Comparison of ENCODE assay signal across 23 cellular contexts in the genomic region with DNA sequence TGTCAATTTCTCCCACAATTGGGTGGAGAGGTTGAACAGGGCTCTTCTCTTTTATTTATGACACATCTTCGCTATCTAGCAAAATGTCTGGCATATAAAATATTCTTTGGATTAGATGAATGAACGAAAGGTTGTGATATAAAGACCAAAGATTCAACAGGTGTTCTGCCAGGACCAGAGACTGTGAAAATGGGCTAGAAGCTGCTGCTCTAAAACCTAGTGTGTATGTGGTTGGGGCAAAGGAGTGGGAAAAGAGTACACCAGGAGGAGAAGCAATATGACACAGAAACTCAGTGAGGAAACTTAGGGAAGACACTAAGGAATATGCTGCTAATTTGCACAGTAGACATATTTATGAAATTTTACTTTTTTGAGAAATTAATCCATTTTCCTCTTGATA.
"Had no signal": no experiment of that assay in that cellular context is flagged by ENCODE, and none has a peak within 500 bp of the region (broad histone marks: within the 10 kb centered on the region; RNA-seq: fewer than 3 reads in every experiment).

No MANE protein-coding gene starts in this region.

- ATAC-seq: HepG2, Panc1, PC-3, SK-N-SH treated with all-trans-retinoic acid at 6 μM for 48 hours had no signal

- DNase-seq: IMR-90, Kasumi-1, MM.1S, NCI-H1092 treated with DMSO at 0.1 percent for 48 hours, NCI-H1436, NCI-H187, NCI-H2029, NCI-H2081 treated with DMSO at 0.1 percent for 48 hours, NCI-H2171, NCI-H226, NCI-H446, NCI-H510A, NCI-H524 treated with DMSO at 0.1 percent for 48 hours, NCI-H69, NCI-H774, PC-3, SHP77 treated with DMSO at 0.1 percent for 48 hours, SJCRH30 had no signal

- H3K9ac ChIP-seq: KMS-11 had no signal

- H3K4me1 ChIP-seq: SJCRH30 had no signal

- FAIRE-seq: HepG2 had no signal

- H3K9me3 ChIP-seq: SJCRH30 had no signal

- H3K4me3 ChIP-seq: SJCRH30 had no signal

- H3K27me3 ChIP-seq: SJCRH30 had no signal

- H3K4me2 ChIP-seq: KMS-11 had no signal

- H3K27ac ChIP-seq: KMS-11, RWPE1, SJCRH30 had no signal

- H3K36me3 ChIP-seq: SJCRH30 had no signal
